Comparison of ENCODE assay signal across 1 cellular context in genomic region chr2:40287201-40287600, GRCh38.
TF ChIP-seq lines count a peak whose summit lies in the region.

No MANE protein-coding gene starts in this region.

TF ChIP-seq in GM23338, 12 proteins besides CTCF, POLR2A, EP300 and RAD21 (continued from another document):
- TF ChIP-seq REST (IDR thresholded peaks at IDR 0.05; ENCODE audit: unreplicated experiment) (no peak), POLR2AphosphoS5 (IDR thresholded peaks at IDR 0.05; ENCODE audit: low read depth) (no peak), ETS1 (IDR thresholded peaks at IDR 0.05) (no peak)
TF ChIP-seq in GM23338: peak in this region for 0.
